Comparison of ENCODE assay signal across 8 cellular contexts in the genomic region with DNA sequence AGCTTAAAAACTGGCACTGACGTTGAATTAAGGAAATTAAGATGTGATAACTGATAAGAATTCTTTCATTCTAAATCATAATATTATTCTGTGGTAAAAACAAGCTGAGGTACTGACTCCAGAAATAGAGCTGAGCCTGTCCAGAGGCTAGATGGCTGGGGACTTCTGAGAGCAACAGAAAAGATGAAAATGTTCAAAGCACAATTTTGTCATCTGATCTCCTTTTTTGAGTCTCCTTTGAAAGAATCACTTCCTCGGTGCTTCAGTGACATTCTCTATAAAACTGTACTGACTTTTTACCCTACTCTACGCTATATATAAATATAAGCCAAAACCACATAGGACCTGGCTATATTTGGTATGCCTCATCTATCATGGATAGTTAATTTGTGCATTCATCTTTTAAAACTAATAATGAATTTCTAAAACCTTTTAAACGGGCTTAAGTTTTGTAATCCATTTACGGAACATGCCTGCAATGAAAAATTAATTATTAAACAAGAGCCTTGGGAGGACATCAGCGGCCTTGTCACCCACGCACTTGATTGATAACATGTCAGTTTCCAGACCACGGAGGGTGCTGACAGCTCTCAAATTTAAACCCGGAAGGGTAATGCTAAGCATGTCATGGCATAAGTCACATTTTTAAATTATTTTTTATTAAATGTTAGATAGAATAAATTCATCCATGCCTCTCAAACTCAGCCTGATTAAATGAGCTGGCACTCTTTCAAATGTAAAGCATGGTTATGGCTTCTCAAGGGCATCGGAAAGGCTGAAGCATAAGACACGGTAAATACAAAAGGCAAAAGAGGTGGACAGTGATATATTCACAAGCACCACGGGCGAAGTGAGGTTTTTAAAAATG.
A peak's percentile ranks its signal among the peaks of the same experiment; 100 is the strongest.
DNase-seq lines count a peak whose midpoint lies in the region; ATAC-seq and TF ChIP-seq lines count a peak whose summit lies in the region.

No MANE protein-coding gene starts in this region.

- no peaks in the 10 kb centered on the region for H3K79me2 ChIP-seq in mammary epithelial cell (ENCODE audit: insufficient read depth, low read length)

- no peaks in the 10 kb centered on the region for H3K27me3 Mint-ChIP-seq in activated T-helper 17 cell treated with anti-CD3 and anti-CD28 coated beads, Interleukin-2, amount 50 U/mL, for 72 hours
- H3K27me3 Mint-ChIP-seq in activated CD4-positive, alpha-beta T cell treated with anti-CD3 and anti-CD28 coated beads for 36 hours, result no peaks in the 10 kb centered on the region

- CTCF ChIA-PET in mammary epithelial cell (lab: Charles Lee; ENCODE audit: low non-redundant PET), result interaction anchor here (0.6 to 1.1 kb wide), 5 partner anchors 20 to 376 kb away, joined by 3 to 10 read pairs (median 4); no protein-coding TSS in a partner anchor
- CTCF ChIA-PET in activated CD4-positive, alpha-beta T cell treated with anti-CD3 and anti-CD28 coated beads for 36 hours (lab: Charles Lee), result no interaction called here

- H3K27ac Mint-ChIP-seq in activated T-helper 17 cell treated with anti-CD3 and anti-CD28 coated beads, Interleukin-2, amount 50 U/mL, for 72 hours, result no peak overlapping the region
- no peak overlapping the region for H3K27ac Mint-ChIP-seq in activated CD4-positive, alpha-beta T cell treated with anti-CD3 and anti-CD28 coated beads for 36 hours

- TF ChIP-seq CTCF in mammary epithelial cell (conservative IDR thresholded peaks at IDR 0.05 in 1 of 2, IDR thresholded peaks at IDR 0.05 in 1 of 2; ENCODE audit: extremely low read depth in 1 of 2, insufficient read depth in 1 of 2, low read depth in 1 of 2, low read length in 2 of 2) (no peak), transverse colon (IDR thresholded peaks at IDR 0.05) (no peak)

- H4K20me1 ChIP-seq in mammary epithelial cell (ENCODE audit: insufficient read depth, low read length), result no peaks in the 10 kb centered on the region

- no peak overlapping the region for H3K9ac ChIP-seq in mammary epithelial cell (ENCODE audit: insufficient read depth, low read length)

- H2AFZ ChIP-seq in mammary epithelial cell (ENCODE audit: low read depth, low read length), result peak overlapping the region; percentile 89

- no peaks in the 10 kb centered on the region for H3K4me1 Mint-ChIP-seq in activated T-helper 17 cell treated with anti-CD3 and anti-CD28 coated beads, Interleukin-2, amount 50 U/mL, for 72 hours
- peaks cover 4% of the 10 kb centered on the region for H3K4me1 Mint-ChIP-seq in activated CD4-positive, alpha-beta T cell treated with anti-CD3 and anti-CD28 coated beads for 36 hours

- H3K27ac ChIP-seq in mammary epithelial cell (ENCODE audit: insufficient read depth, low read depth, low read length) (no peak overlapping the region), transverse colon (no peak overlapping the region)

- H3K4me3 ChIP-seq in mammary epithelial cell (replicated peaks in 1 of 3; ENCODE audit: insufficient read depth in 1 of 3, low read depth in 2 of 3, low read length in 3 of 3) (peak overlapping the region; percentile 18 to 38 (median 23)), transverse colon (peak overlapping the region in 1 of 4 donors; percentile 5)

- intact Hi-C loops in mammary epithelial cell (cut with micrococcal nuclease), result loop anchor here (1.0 to 5.0 kb wide), 4 partner anchors 67 to 377 kb away; no protein-coding TSS in a partner anchor
- intact Hi-C loops in sciatic nerve (cut with DNase I), result no loop called here
- intact Hi-C loops in transverse colon (cut with DNase I; ENCODE audit: low total_unique reads), result no loop called here
- intact Hi-C loops in activated CD4-positive, alpha-beta T cell treated with anti-CD3 and anti-CD28 coated beads for 36 hours (cut with DNase I, micrococcal nuclease), result no loop called here

- no peaks in the 10 kb centered on the region for H3K36me3 Mint-ChIP-seq in activated T-helper 17 cell treated with anti-CD3 and anti-CD28 coated beads, Interleukin-2, amount 50 U/mL, for 72 hours (ENCODE audit: low read depth)
- no peaks in the 10 kb centered on the region for H3K36me3 Mint-ChIP-seq in activated CD4-positive, alpha-beta T cell treated with anti-CD3 and anti-CD28 coated beads for 36 hours (ENCODE audit: low read depth)

- no peak overlapping the region for H3K4me3 Mint-ChIP-seq in activated T-helper 17 cell treated with anti-CD3 and anti-CD28 coated beads, Interleukin-2, amount 50 U/mL, for 72 hours
- no peak overlapping the region for H3K4me3 Mint-ChIP-seq in activated CD4-positive, alpha-beta T cell treated with anti-CD3 and anti-CD28 coated beads for 36 hours

- H3K9me3 ChIP-seq in mammary epithelial cell (replicated peaks; ENCODE audit: insufficient read depth, low read length) (no peaks in the 10 kb centered on the region), transverse colon (no peaks in the 10 kb centered on the region)

- peaks cover 10% of the 10 kb centered on the region for H3K9me3 Mint-ChIP-seq in activated T-helper 17 cell treated with anti-CD3 and anti-CD28 coated beads, Interleukin-2, amount 50 U/mL, for 72 hours
- H3K9me3 Mint-ChIP-seq in activated CD4-positive, alpha-beta T cell treated with anti-CD3 and anti-CD28 coated beads for 36 hours (ENCODE audit: low read depth), result no peaks in the 10 kb centered on the region

- H3K4me2 ChIP-seq in mammary epithelial cell (ENCODE audit: insufficient read depth, low read depth, low read length), result peak overlapping the region; percentile 68

- no peak for DNase-seq in mammary epithelial cell
- DNase-seq in sciatic nerve (ENCODE audit: low spot score), result no peak
- no peak for DNase-seq in AML-193 (lab: John Stamatoyannopoulos, UW)
- no peak for DNase-seq in transverse colon
- no peak for DNase-seq in activated CD4-positive, alpha-beta T cell treated with anti-CD3 and anti-CD28 coated beads for 36 hours

- TF ChIP-seq EP300 in transverse colon (IDR thresholded peaks at IDR 0.05; ENCODE audit: low read depth), result no peak

- TF ChIP-seq POLR2A in transverse colon (IDR thresholded peaks at IDR 0.05), result no peak

- dilution Hi-C loops in mammary epithelial cell (cut with HindIII; ENCODE audit: low sequenced_read_pairs), result no loop called here

- POLR2A ChIA-PET in activated CD4-positive, alpha-beta T cell treated with anti-CD3 and anti-CD28 coated beads for 36 hours (lab: Charles Lee), result no interaction called here

- H3K4me1 ChIP-seq in mammary epithelial cell (ENCODE audit: insufficient read depth, low read length) (peaks cover 18% of the 10 kb centered on the region), transverse colon (peaks cover 0 to 13% (median 2%) of the 10 kb centered on the region in 4 donors)

- ATAC-seq in GM19328 (IDR thresholded peaks at IDR 0.05; ENCODE audit: unreplicated experiment) (peak; percentile 33), HG03066 (IDR thresholded peaks at IDR 0.05; ENCODE audit: low read depth, unreplicated experiment) (peak; percentile 40), sciatic nerve (peak; percentile 28)
- no peak for ATAC-seq in activated T-helper 17 cell treated with anti-CD3 and anti-CD28 coated beads, Interleukin-2, amount 50 U/mL, for 72 hours (replicated peaks)
- no peak for ATAC-seq in activated CD4-positive, alpha-beta T cell treated with anti-CD3 and anti-CD28 coated beads for 36 hours

- H3K27me3 ChIP-seq in mammary epithelial cell (ENCODE audit: insufficient read depth, low read length), result no peaks in the 10 kb centered on the region
- no peaks in the 10 kb centered on the region for H3K27me3 ChIP-seq in transverse colon

- no TSS peak for BruUV-seq in mammary epithelial cell (replicated peaks; lab: Mats Ljungman, UMichigan)

- 60% methylated on average over 12 of the region's 13 CpGs for WGBS in mammary epithelial cell (ENCODE audit: low coverage, missing lambda C conversion rate)
- WGBS in transverse colon (ENCODE audit: low coverage in 1 of 2), 2 donors, result 40 to 43% methylated on average over 9 to 13 of the region's 13 CpGs

- in situ Hi-C loops in mammary epithelial cell (cut with MboI; ENCODE audit: low sequenced_read_pairs in 2 of 2) (no loop called here), transverse colon (cut with MboI; ENCODE audit: low pct_ligation_motif_present in 1 of 4, low pct_unique_long_range_greater_than_20kb in 1 of 4, low sequenced_read_pairs in 3 of 4) (no loop called here)

- H3K36me3 ChIP-seq in mammary epithelial cell (ENCODE audit: insufficient read depth, low read length) (no peaks in the 10 kb centered on the region), transverse colon (no peaks in the 10 kb centered on the region)

Comparison
In these comparisons a context has a peak if more than half of its experiments do, and no peak if none do; other contexts are left out.
1. ATAC-seq: peak in GM19328 (single experiment), HG03066 (single experiment) and sciatic nerve (single experiment); none in activated T-helper 17 cell treated with anti-CD3 and anti-CD28 coated beads, Interleukin-2, amount 50 U/mL, for 72 hours (single experiment) and activated CD4-positive, alpha-beta T cell treated with anti-CD3 and anti-CD28 coated beads for 36 hours (single experiment).